In genomic region chr4:89111833-89112563, GRCh38 we compare ENCODE assay signal across 8 cellular contexts. TPM values are rescaled to one million over a fixed set of nuclear protein-coding genes. Genes with fewer than 3 reads are reported as not detected.
A peak's percentile ranks its signal among the peaks of the same experiment; 100 is the strongest.
DNase-seq lines count a peak whose midpoint lies in the region; ATAC-seq and TF ChIP-seq lines count a peak whose summit lies in the region.

No MANE protein-coding gene starts in this region.

- peaks cover 11% of the 10 kb centered on the region for H3K27me3 Mint-ChIP-seq in chondrocyte (ENCODE audit: low read depth)
- H3K27me3 Mint-ChIP-seq in type B pancreatic cell: peaks cover 24% of the 10 kb centered on the region

- H3K9me3 Mint-ChIP-seq in chondrocyte (ENCODE audit: low read depth) (no peaks in the 10 kb centered on the region), type B pancreatic cell (peaks cover 14% of the 10 kb centered on the region)

- ATAC-seq in Right ventricle myocardium superior (ENCODE audit: poor library complexity) (no peak), lower lobe of right lung (peak; percentile 40 to 43), GM18498 (IDR thresholded peaks at IDR 0.05; ENCODE audit: unreplicated experiment) (no peak)

- H3K27ac ChIP-seq in cardiac muscle cell (peak overlapping the region; percentile 32), lower lobe of right lung (peak overlapping the region; percentile 89)

- H3K4me3 Mint-ChIP-seq in chondrocyte (ENCODE audit: unreplicated experiment): peak overlapping the region; percentile 85
- peak overlapping the region; percentile 94 for H3K4me3 Mint-ChIP-seq in type B pancreatic cell

- H3K4me1 Mint-ChIP-seq in chondrocyte (ENCODE audit: low read depth) (peaks cover 18% of the 10 kb centered on the region), type B pancreatic cell (ENCODE audit: unreplicated experiment) (peaks cover 18% of the 10 kb centered on the region)

- peak overlapping the region; percentile 87 for H3K27ac Mint-ChIP-seq in chondrocyte (ENCODE audit: unreplicated experiment)
- H3K27ac Mint-ChIP-seq in type B pancreatic cell: peak overlapping the region; percentile 97

- peak overlapping the region; percentile 50 for H3K4me3 ChIP-seq in cardiac muscle cell
- peak overlapping the region; percentile 69 for H3K4me3 ChIP-seq in NT2/D1 (ENCODE audit: insufficient read length, low read depth)
- H3K4me3 ChIP-seq in lower lobe of right lung: peak overlapping the region; percentile 74

- H3K36me3 ChIP-seq in cardiac muscle cell (no peaks in the 10 kb centered on the region), NT2/D1 (ENCODE audit: insufficient read depth, insufficient read length, low read length) (peaks cover 14% of the 10 kb centered on the region), lower lobe of right lung (no peaks in the 10 kb centered on the region)

- intact Hi-C loops in Right ventricle myocardium superior (cut with DNase I): loop anchor here (5.0 kb wide), 1 partner anchor 290 kb away; no protein-coding TSS in a partner anchor
- intact Hi-C loops in lower lobe of right lung (cut with DNase I): no loop called here

- H3K36me3 Mint-ChIP-seq in chondrocyte (ENCODE audit: low read depth) (no peaks in the 10 kb centered on the region), type B pancreatic cell (peaks cover 33% of the 10 kb centered on the region)

- DNase-seq in cardiac muscle cell (ENCODE audit: low read depth in 1 of 2, low spot score in 1 of 2) (peak; percentile 35 to 97), Right ventricle myocardium superior (no peak), NT2/D1 (ENCODE audit: low read depth, low spot score) (no peak), chondrocyte (ENCODE audit: low spot score) (no peak), lower lobe of right lung (no peak), type B pancreatic cell (ENCODE audit: extremely low spot score, unreplicated experiment) (no peak), OCI-M2 (lab: John Stamatoyannopoulos, UW; ENCODE audit: unreplicated experiment) (no peak)

- H3K27me3 ChIP-seq in cardiac muscle cell (peaks cover 18% of the 10 kb centered on the region), NT2/D1 (ENCODE audit: insufficient read depth, insufficient read length) (peaks cover 27% of the 10 kb centered on the region), lower lobe of right lung (ENCODE audit: low read depth) (no peaks in the 10 kb centered on the region)

- H3K4me1 ChIP-seq in cardiac muscle cell (ENCODE audit: low read depth) (peaks cover 7% of the 10 kb centered on the region), NT2/D1 (ENCODE audit: insufficient read depth, insufficient read length) (no peaks in the 10 kb centered on the region), lower lobe of right lung (peaks cover 22% of the 10 kb centered on the region)

- peak overlapping the region; percentile 90 for H3K9ac ChIP-seq in NT2/D1 (ENCODE audit: insufficient read length, low read depth)

- no peak for TF ChIP-seq CTCF in cardiac muscle cell (IDR thresholded peaks at IDR 0.05; ENCODE audit: low read depth, low read length)
- no peak for TF ChIP-seq CTCF in chondrocyte (IDR thresholded peaks at IDR 0.05)
- TF ChIP-seq CTCF in lower lobe of right lung (IDR thresholded peaks at IDR 0.05): no peak
- TF ChIP-seq CTCF in type B pancreatic cell (conservative IDR thresholded peaks at IDR 0.05): no peak

- H3K9me3 ChIP-seq in cardiac muscle cell (ENCODE audit: low read depth) (no peaks in the 10 kb centered on the region), NT2/D1 (ENCODE audit: insufficient read depth, low read length) (peaks cover 4% of the 10 kb centered on the region; the same call in 1 of the 2 replicates), lower lobe of right lung (no peaks in the 10 kb centered on the region)

RNA-seq across cellular contexts. Expression of gene TIGD2, which starts 0.7 kb away (rescaled TPM):
- total RNA-seq in cardiac muscle cell (10.5 and 14.0 TPM in 2 replicates), Right ventricle myocardium superior (2.4 TPM), chondrocyte (4.3 to 5.2 TPM (median 5.1 TPM) in 3 replicates), lower lobe of right lung (6.8 TPM), type B pancreatic cell (ENCODE audit: low replicate concordance) (13.2 and 15.5 TPM in 2 replicates)
- polyA plus RNA-seq in cardiac muscle cell: 4.1 and 5.4 TPM in 2 replicates

RNA-seq across cellular contexts. Expression of gene FAM13A, which starts 55.0 kb away (rescaled TPM):
- total RNA-seq in cardiac muscle cell (34.0 and 43.8 TPM in 2 replicates), Right ventricle myocardium superior (18.0 TPM), chondrocyte (10.5 to 17.6 TPM (median 10.5 TPM) in 3 replicates), lower lobe of right lung (39.1 TPM), type B pancreatic cell (ENCODE audit: low replicate concordance) (29.5 and 46.8 TPM in 2 replicates)
- polyA plus RNA-seq in cardiac muscle cell: 23.3 and 31.8 TPM in 2 replicates

Comparison
In these comparisons a context has a peak if more than half of its experiments do, and no peak if none do; other contexts are left out.
1. DNase-seq: peak in cardiac muscle cell (2 of 2); none in Right ventricle myocardium superior (single experiment), NT2/D1 (single experiment), chondrocyte (single experiment), lower lobe of right lung (single experiment), type B pancreatic cell (single experiment) and OCI-M2 (single experiment).
2. ATAC-seq: peak in lower lobe of right lung (2 of 2); none in Right ventricle myocardium superior (single experiment) and GM18498 (single experiment).
3. Peak in every context shown above with its lines, with median percentiles within 50 percentile points of each other: H3K4me3 ChIP-seq.